In genomic region chr13:68636784-68637183, GRCh38 we compare ENCODE assay signal across 25 cellular contexts.
"Had no signal": no experiment of that assay in that cellular context is flagged by ENCODE, and none has a peak within 500 bp of the region (broad histone marks: within the 10 kb centered on the region; RNA-seq: fewer than 3 reads in every experiment).

No MANE protein-coding gene starts in this region.

- H3K9ac ChIP-seq: neural progenitor cell, parathyroid adenoma had no signal

- DNase-seq: natural killer cell; occipital lobe; ovary; posterior cingulate gyrus; psoas muscle; right cardiac atrium; right lobe of liver; sigmoid colon; small intestine; stimulated activated CD4-positive, alpha-beta T cell treated with anti-CD3 and anti-CD28 coated beads, Interleukin-15, amount 100 ng/mL, for 24 hours; stimulated activated CD4-positive, alpha-beta T cell treated with anti-CD3 and anti-CD28 coated beads, Interleukin-2, amount 100 ng/mL, for 24 hours; stimulated activated CD4-positive, alpha-beta T cell treated with anti-CD3 and anti-CD28 coated beads, Interleukin-2, amount 100 ng/mL, for 48 hours; stimulated activated CD4-positive, alpha-beta T cell treated with anti-CD3 and anti-CD28 coated beads, Interleukin-4, amount 100 ng/mL, for 24 hours; stimulated activated naive B cell treated with anti-CD40 and anti-IgM and Interleukin-4, amounts not matched to agents 10 μg/mL and 1 μg/mL and 100 μg/mL, for 72 hours; stimulated activated naive CD4-positive, alpha-beta T cell treated with Interleukin-2 at 50 U/mL for 16 hours; stomach; testis; tibial artery; transverse colon; upper lobe of right lung; uterus had no signal

- H3K4me1 ChIP-seq: neural progenitor cell, parathyroid adenoma, psoas muscle, right lobe of liver, sigmoid colon, stomach, suprapubic skin, testis, tibial artery, transverse colon, upper lobe of right lung, uterus had no signal

- H3K27me3 ChIP-seq: neural progenitor cell, ovary, right lobe of liver, sigmoid colon, stomach, suprapubic skin, testis, tibial artery, transverse colon, upper lobe of right lung, uterus had no signal

- ATAC-seq: natural killer cell; psoas muscle; right cardiac atrium; right lobe of liver; stimulated activated effector memory CD8-positive, alpha-beta T cell treated with anti-CD3 and anti-CD28 coated beads, Interleukin-12 subunit alpha, Interleukin-12 subunit beta, amount 100 ng/mL, for 72 hours; stimulated activated naive B cell treated with anti-CD40 and anti-IgM and Interleukin-4, amounts not matched to agents 10 μg/mL and 1 μg/mL and 100 μg/mL, for 72 hours; upper lobe of right lung had no signal

- H3K9me3 ChIP-seq: ovary, psoas muscle, right lobe of liver, sigmoid colon, stomach, testis, tibial artery, transverse colon, upper lobe of right lung, uterus had no signal

- H3K27ac ChIP-seq: neural progenitor cell, ovary, parathyroid adenoma, psoas muscle, right lobe of liver, sigmoid colon, stomach, suprapubic skin, testis, tibial artery, transverse colon, upper lobe of right lung, uterus had no signal

- H2AFZ ChIP-seq: neural progenitor cell, parathyroid adenoma had no signal

- H3K79me2 ChIP-seq: parathyroid adenoma had no signal

- H3K4me3 ChIP-seq: neural progenitor cell, ovary, psoas muscle, right lobe of liver, sigmoid colon, stomach, suprapubic skin, testis, tibial artery, transverse colon, upper lobe of right lung, uterus had no signal

- H3K36me3 ChIP-seq: neural progenitor cell, ovary, right lobe of liver, sigmoid colon, stomach, suprapubic skin, tibial artery, transverse colon, upper lobe of right lung, uterus had no signal

- H3K4me2 ChIP-seq: neural progenitor cell had no signal
